Comparison of ENCODE assay signal across 28 cellular contexts in genomic region chr4:146004730-146005129, GRCh38.
"Had no signal": no experiment of that assay in that cellular context is flagged by ENCODE, and none has a peak within 500 bp of the region (broad histone marks: within the 10 kb centered on the region; RNA-seq: fewer than 3 reads in every experiment).

No MANE protein-coding gene starts in this region.

- H3K4me3 Mint-ChIP-seq: immature natural killer cell; mesothelial cell of epicardium; naive thymus-derived CD4-positive, alpha-beta T cell; natural killer cell treated with Interleukin-12 subunit alpha and Interleukin-12 subunit beta and Interleukin-15 and Interleukin-18, amount 100 ng/mL, for 72 hours; stimulated activated memory B cell treated with anti-CD40 and anti-IgM and Interleukin-4, amounts not matched to agents 10 μg/mL and 1 μg/mL and 100 μg/mL, for 72 hours; stimulated activated naive CD8-positive, alpha-beta T cell treated with anti-CD3 and anti-CD28 coated beads, Interleukin-15, amount 100 ng/mL, for 72 hours; type B pancreatic cell had no signal

- H3K27ac ChIP-seq: left lung, lower lobe of right lung, ovary, right atrium auricular region, right lobe of liver, tibial nerve, uterus had no signal

- H3K27ac Mint-ChIP-seq: immature natural killer cell; mesothelial cell of epicardium; naive thymus-derived CD4-positive, alpha-beta T cell; natural killer cell treated with Interleukin-12 subunit alpha and Interleukin-12 subunit beta and Interleukin-15 and Interleukin-18, amount 100 ng/mL, for 72 hours; progenitor cell of endocrine pancreas; stimulated activated memory B cell treated with anti-CD40 and anti-IgM and Interleukin-4, amounts not matched to agents 10 μg/mL and 1 μg/mL and 100 μg/mL, for 72 hours; stimulated activated naive CD8-positive, alpha-beta T cell treated with anti-CD3 and anti-CD28 coated beads, Interleukin-15, amount 100 ng/mL, for 72 hours; type B pancreatic cell had no signal

- H3K4me2 ChIP-seq: smooth muscle cell had no signal

- H3K27me3 ChIP-seq: left lung, ovary, right atrium auricular region, right lobe of liver, tibial nerve, uterus had no signal

- H3K9me3 Mint-ChIP-seq: natural killer cell treated with Interleukin-12 subunit alpha and Interleukin-12 subunit beta and Interleukin-15 and Interleukin-18, amount 100 ng/mL, for 72 hours; type B pancreatic cell had no signal

- H3K9me3 ChIP-seq: lower lobe of right lung, right lobe of liver, uterus had no signal

- H3K4me3 ChIP-seq: left lung, lower lobe of right lung, ovary, right atrium auricular region, right lobe of liver, smooth muscle cell, tibial nerve, uterus had no signal

- H3K4me1 Mint-ChIP-seq: immature natural killer cell; mesothelial cell of epicardium; naive thymus-derived CD4-positive, alpha-beta T cell; stimulated activated naive CD8-positive, alpha-beta T cell treated with anti-CD3 and anti-CD28 coated beads, Interleukin-15, amount 100 ng/mL, for 72 hours had no signal

- H3K36me3 ChIP-seq: left lung, lower lobe of right lung, ovary, right atrium auricular region, right lobe of liver, tibial nerve, uterus had no signal

- H3K27me3 Mint-ChIP-seq: progenitor cell of endocrine pancreas; stimulated activated memory B cell treated with anti-CD40 and anti-IgM and Interleukin-4, amounts not matched to agents 10 μg/mL and 1 μg/mL and 100 μg/mL, for 72 hours; type B pancreatic cell had no signal

- FAIRE-seq: islet of Langerhans, kidney had no signal

- DNase-seq: hypothalamus; immature natural killer cell; kidney; left colon; left lung; lower lobe of right lung; mammary epithelial cell; mesendoderm; naive thymus-derived CD4-positive, alpha-beta T cell; ovary; right lobe of liver; stimulated activated CD4-positive, alpha-beta T cell treated with anti-CD3 and anti-CD28 coated beads, Interleukin-1b, Interleukin-23, amount 100 ng/mL, for 48 hours; stimulated activated CD4-positive, alpha-beta T cell treated with anti-CD3 and anti-CD28 coated beads, Interleukin-2, amount 100 ng/mL, for 48 hours; stimulated activated CD4-positive, alpha-beta T cell treated with anti-CD3 and anti-CD28 coated beads, Interleukin-4, amount 100 ng/mL, for 4 hours; stimulated activated CD8-positive, alpha-beta memory T cell treated with anti-CD3 and anti-CD28 coated beads, Interleukin-4, amount 100 ng/mL, for 48 hours; stimulated activated naive CD4-positive, alpha-beta T cell treated with Interleukin-2 at 50 U/mL for 16 hours; stimulated activated naive CD8-positive, alpha-beta T cell treated with anti-CD3 and anti-CD28 coated beads, Interleukin-15, amount 100 ng/mL, for 72 hours; substantia nigra; uterus had no signal

- ATAC-seq: left colon; left lung; lower lobe of right lung; naive thymus-derived CD4-positive, alpha-beta T cell; natural killer cell treated with Interleukin-12 subunit alpha and Interleukin-12 subunit beta and Interleukin-15 and Interleukin-18, amount 100 ng/mL, for 72 hours; right lobe of liver; stimulated activated memory B cell treated with anti-CD40 and anti-IgM and Interleukin-4, amounts not matched to agents 10 μg/mL and 1 μg/mL and 100 μg/mL, for 72 hours; stimulated activated naive CD8-positive, alpha-beta T cell treated with anti-CD3 and anti-CD28 coated beads, Interleukin-15, amount 100 ng/mL, for 72 hours had no signal

- H3K36me3 Mint-ChIP-seq: stimulated activated memory B cell treated with anti-CD40 and anti-IgM and Interleukin-4, amounts not matched to agents 10 μg/mL and 1 μg/mL and 100 μg/mL, for 72 hours; type B pancreatic cell had no signal

- H3K4me1 ChIP-seq: left lung, lower lobe of right lung, right atrium auricular region, right lobe of liver, tibial nerve, uterus had no signal
